ENCODE assay signal across 18 cellular contexts in the genomic region with DNA sequence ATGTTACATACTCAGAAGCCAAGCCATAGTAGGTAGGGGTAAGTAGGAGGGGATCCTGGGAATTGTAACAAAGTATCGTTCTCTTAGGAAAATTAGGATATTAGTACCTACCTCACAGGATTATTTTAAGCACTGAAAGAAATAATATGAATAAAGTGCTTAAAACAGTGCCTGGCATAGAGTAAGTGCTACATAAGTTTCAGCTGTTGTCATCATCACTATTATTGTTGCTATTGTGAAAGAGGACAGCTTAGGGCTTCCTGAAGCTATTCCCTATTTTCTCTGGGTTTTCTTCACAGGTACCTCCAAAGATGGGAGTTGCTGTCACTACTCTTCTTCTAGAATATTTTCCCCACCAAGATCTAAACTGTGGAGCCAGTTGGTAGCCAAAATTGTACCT.
DNase-seq lines count a peak whose midpoint lies in the region; ATAC-seq lines count a peak whose summit lies in the region.
"Had no signal": no experiment of that assay in that cellular context is flagged by ENCODE, and none has a peak within 500 bp of the region (broad histone marks: within the 10 kb centered on the region; RNA-seq: fewer than 3 reads in every experiment).

No MANE protein-coding gene starts in this region.

- POLR2A ChIA-PET in activated CD4-positive, alpha-beta T cell treated with anti-CD3 and anti-CD28 coated beads for 36 hours (lab: Charles Lee), result interaction anchor here (0.8 kb wide), 1 partner anchor 32 kb away, joined by 3 read pairs; no protein-coding TSS in a partner anchor

- CTCF ChIA-PET in activated CD4-positive, alpha-beta T cell treated with anti-CD3 and anti-CD28 coated beads for 36 hours (lab: Charles Lee), result interaction anchor here (1.3 kb wide), 1 partner anchor 10 kb away, joined by 3 read pairs; no protein-coding TSS in a partner anchor
- CTCF ChIA-PET in activated naive CD4-positive, alpha-beta T cell treated with anti-CD3 and anti-CD28 coated beads for 36 hours (lab: Charles Lee), result no interaction called here

- ATAC-seq in activated CD4-positive, alpha-beta T cell treated with anti-CD3 and anti-CD28 coated beads for 36 hours, result peak; percentile 50
- ATAC-seq in stimulated activated naive CD8-positive, alpha-beta T cell treated with anti-CD3 and anti-CD28 coated beads, Interleukin-15, amount 100 ng/mL, for 72 hours, result peak; percentile 59
- ATAC-seq: HCT116 had no signal

- no peak overlapping the region for H3K4me3 Mint-ChIP-seq in activated CD4-positive, alpha-beta T cell treated with anti-CD3 and anti-CD28 coated beads for 36 hours
- H3K4me3 Mint-ChIP-seq in activated naive CD4-positive, alpha-beta T cell treated with anti-CD3 and anti-CD28 coated beads for 36 hours, result no peak overlapping the region
- no peak overlapping the region for H3K4me3 Mint-ChIP-seq in activated naive CD8-positive, alpha-beta T cell treated with anti-CD3 and anti-CD28 coated beads for 36 hours
- peak overlapping the region in 1 of 2 donors; percentile 54 for H3K4me3 Mint-ChIP-seq in stimulated activated naive CD8-positive, alpha-beta T cell treated with anti-CD3 and anti-CD28 coated beads, Interleukin-15, amount 100 ng/mL, for 72 hours
- H3K4me3 Mint-ChIP-seq: CD4-positive, alpha-beta memory T cell had no signal

- no peaks in the 10 kb centered on the region for H3K9me3 Mint-ChIP-seq in activated CD4-positive, alpha-beta T cell treated with anti-CD3 and anti-CD28 coated beads for 36 hours (ENCODE audit: low read depth)
- no peaks in the 10 kb centered on the region for H3K9me3 Mint-ChIP-seq in activated naive CD4-positive, alpha-beta T cell treated with anti-CD3 and anti-CD28 coated beads for 36 hours
- peaks cover 1% of the 10 kb centered on the region for H3K9me3 Mint-ChIP-seq in activated naive CD8-positive, alpha-beta T cell treated with anti-CD3 and anti-CD28 coated beads for 36 hours
- no peaks in the 10 kb centered on the region for H3K9me3 Mint-ChIP-seq in stimulated activated naive CD8-positive, alpha-beta T cell treated with anti-CD3 and anti-CD28 coated beads, Interleukin-15, amount 100 ng/mL, for 72 hours

- in situ Hi-C loops in G401 (cut with HindIII; ENCODE audit: low sequenced_read_pairs), result no loop called here

- peaks cover 22% of the 10 kb centered on the region for H3K4me1 Mint-ChIP-seq in activated CD4-positive, alpha-beta T cell treated with anti-CD3 and anti-CD28 coated beads for 36 hours
- peaks cover 16% of the 10 kb centered on the region for H3K4me1 Mint-ChIP-seq in activated naive CD4-positive, alpha-beta T cell treated with anti-CD3 and anti-CD28 coated beads for 36 hours (ENCODE audit: low read depth)
- peaks cover 11% of the 10 kb centered on the region for H3K4me1 Mint-ChIP-seq in activated naive CD8-positive, alpha-beta T cell treated with anti-CD3 and anti-CD28 coated beads for 36 hours
- H3K4me1 Mint-ChIP-seq in stimulated activated naive CD8-positive, alpha-beta T cell treated with anti-CD3 and anti-CD28 coated beads, Interleukin-15, amount 100 ng/mL, for 72 hours, result peaks cover 20% of the 10 kb centered on the region

- peak overlapping the region; percentile 78 for H3K27ac Mint-ChIP-seq in activated CD4-positive, alpha-beta T cell treated with anti-CD3 and anti-CD28 coated beads for 36 hours
- H3K27ac Mint-ChIP-seq in activated naive CD4-positive, alpha-beta T cell treated with anti-CD3 and anti-CD28 coated beads for 36 hours, result peak overlapping the region; percentile 25
- peak overlapping the region; percentile 82 for H3K27ac Mint-ChIP-seq in activated naive CD8-positive, alpha-beta T cell treated with anti-CD3 and anti-CD28 coated beads for 36 hours
- peak overlapping the region; percentile 83 to 97 for H3K27ac Mint-ChIP-seq in stimulated activated naive CD8-positive, alpha-beta T cell treated with anti-CD3 and anti-CD28 coated beads, Interleukin-15, amount 100 ng/mL, for 72 hours
- H3K27ac Mint-ChIP-seq: CD4-positive, alpha-beta memory T cell had no signal

- intact Hi-C loops in activated CD4-positive, alpha-beta T cell treated with anti-CD3 and anti-CD28 coated beads for 36 hours (cut with DNase I, micrococcal nuclease), result no loop called here
- intact Hi-C loops in activated naive CD4-positive, alpha-beta T cell treated with anti-CD3 and anti-CD28 coated beads for 36 hours (cut with micrococcal nuclease), result loop anchor here (2.0 to 10.0 kb wide), 5 partner anchors 579 to 1513 kb away; partner anchors contain the start of genes COX7B, MAGEE1, MAGT1 and PBDC1

- DNase-seq in activated CD4-positive, alpha-beta T cell treated with anti-CD3 and anti-CD28 coated beads for 36 hours, result no peak
- DNase-seq in activated CD4-positive, alpha-beta T cell treated with anti-CD3 and anti-CD28 coated beads for 1 hour, result no peak
- DNase-seq in activated naive CD4-positive, alpha-beta T cell treated with anti-CD3 and anti-CD28 coated beads for 36 hours, result no peak
- no peak for DNase-seq in activated naive CD4-positive, alpha-beta T cell (lab: John Stamatoyannopoulos, UW)
- DNase-seq in activated naive CD8-positive, alpha-beta T cell treated with anti-CD3 and anti-CD28 coated beads for 36 hours, result no peak
- DNase-seq in stimulated activated naive CD8-positive, alpha-beta T cell treated with anti-CD3 and anti-CD28 coated beads, Interleukin-15, amount 100 ng/mL, for 72 hours, result no peak
- DNase-seq in G401 (ENCODE audit: low spot score), result no peak
- no peak for DNase-seq in NAMALWA (ENCODE audit: low spot score)
- DNase-seq: 8988T, IMR-90, NCI-H1105 treated with DMSO at 0.1 percent for 48 hours, NCI-H2029 treated with DMSO at 0.1 percent for 48 hours, NCI-H226, NCI-H510A treated with DMSO at 0.1 percent for 48 hours, NCI-H748 treated with DMSO at 0.1 percent for 48 hours, SHP77 treated with DMSO at 0.1 percent for 48 hours had no signal

- H3K36me3 Mint-ChIP-seq in activated CD4-positive, alpha-beta T cell treated with anti-CD3 and anti-CD28 coated beads for 36 hours (ENCODE audit: low read depth), result no peaks in the 10 kb centered on the region
- no peaks in the 10 kb centered on the region for H3K36me3 Mint-ChIP-seq in activated naive CD4-positive, alpha-beta T cell treated with anti-CD3 and anti-CD28 coated beads for 36 hours (ENCODE audit: low read depth)
- H3K36me3 Mint-ChIP-seq in activated naive CD8-positive, alpha-beta T cell treated with anti-CD3 and anti-CD28 coated beads for 36 hours, result no peaks in the 10 kb centered on the region
- H3K36me3 Mint-ChIP-seq: CD4-positive, alpha-beta memory T cell had no signal

- H3K27me3 Mint-ChIP-seq in activated CD4-positive, alpha-beta T cell treated with anti-CD3 and anti-CD28 coated beads for 36 hours, result no peaks in the 10 kb centered on the region
- H3K27me3 Mint-ChIP-seq in activated naive CD4-positive, alpha-beta T cell treated with anti-CD3 and anti-CD28 coated beads for 36 hours (ENCODE audit: low read depth), result peaks cover 3% of the 10 kb centered on the region
- peaks cover 3% of the 10 kb centered on the region for H3K27me3 Mint-ChIP-seq in activated naive CD8-positive, alpha-beta T cell treated with anti-CD3 and anti-CD28 coated beads for 36 hours
- peaks cover 8% of the 10 kb centered on the region for H3K27me3 Mint-ChIP-seq in stimulated activated naive CD8-positive, alpha-beta T cell treated with anti-CD3 and anti-CD28 coated beads, Interleukin-15, amount 100 ng/mL, for 72 hours
- H3K27me3 Mint-ChIP-seq: CD4-positive, alpha-beta memory T cell had no signal

Comparison
In these comparisons a context has a peak if more than half of its experiments do, and no peak if none do; other contexts are left out.
1. H3K27ac Mint-ChIP-seq: peak in every context shown above with its lines; median percentile 90 in stimulated activated naive CD8-positive, alpha-beta T cell treated with anti-CD3 and anti-CD28 coated beads, Interleukin-15, amount 100 ng/mL, for 72 hours; 82 in activated naive CD8-positive, alpha-beta T cell treated with anti-CD3 and anti-CD28 coated beads for 36 hours; 78 in activated CD4-positive, alpha-beta T cell treated with anti-CD3 and anti-CD28 coated beads for 36 hours; 25 in activated naive CD4-positive, alpha-beta T cell treated with anti-CD3 and anti-CD28 coated beads for 36 hours.